8 cellular contexts compared by ENCODE assay signal in the genomic region with DNA sequence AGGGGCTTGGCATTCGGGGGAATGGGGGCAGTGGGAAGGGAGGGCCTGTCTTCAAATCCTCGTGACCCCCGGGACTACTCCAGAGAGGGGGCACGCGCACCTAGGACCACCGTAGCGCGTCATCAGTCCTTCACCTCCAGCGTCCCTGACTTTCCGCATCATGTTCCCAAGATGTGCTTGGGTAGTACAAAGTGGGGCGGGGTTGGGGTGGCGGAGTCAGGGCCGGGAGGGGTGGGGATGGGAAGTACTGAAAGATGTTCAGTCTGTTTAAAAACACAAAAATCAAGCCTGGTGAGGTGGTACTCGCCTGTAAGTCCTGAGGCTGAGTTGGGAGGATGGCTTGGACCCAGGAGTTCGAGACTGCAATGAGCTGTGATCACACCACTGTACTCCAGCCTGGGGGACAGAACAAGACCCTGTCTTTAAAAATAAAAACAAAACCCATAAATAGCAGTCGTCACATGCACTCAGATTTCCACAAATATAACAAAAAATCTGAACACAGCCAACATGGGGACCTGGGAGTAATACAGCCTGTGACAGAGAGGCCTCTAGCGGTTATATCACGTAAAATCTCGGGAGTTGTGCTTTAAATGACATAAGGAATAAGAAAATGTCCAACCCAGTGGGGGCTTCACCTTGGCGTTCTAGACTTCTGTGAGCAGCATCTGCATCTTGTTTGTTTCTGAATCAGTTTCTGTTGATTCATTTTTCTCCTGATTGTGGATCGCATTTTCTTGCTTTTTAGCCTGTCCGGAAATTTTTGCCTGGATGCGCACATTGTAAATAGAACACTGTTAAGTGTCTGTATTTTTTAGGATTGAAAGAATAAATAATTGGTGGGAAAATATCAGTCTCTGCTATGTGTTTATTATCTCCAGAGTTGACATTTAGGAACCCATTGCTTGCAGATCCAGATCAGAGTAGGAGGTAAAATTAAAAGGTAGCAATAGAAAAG. TPM values are rescaled to one million over a fixed set of nuclear protein-coding genes. Genes with fewer than 3 reads are reported as not detected.
A peak's percentile ranks its signal among the peaks of the same experiment; 100 is the strongest.
DNase-seq lines count a peak whose midpoint lies in the region; ATAC-seq and TF ChIP-seq lines count a peak whose summit lies in the region.

No MANE protein-coding gene starts in this region.

- H3K9me3 Mint-ChIP-seq in Caco-2 (ENCODE audit: unreplicated experiment), result no peaks in the 10 kb centered on the region
- H3K9me3 Mint-ChIP-seq in activated T-helper 1 cell treated with anti-CD3 and anti-CD28 coated beads, Interleukin-12 subunit alpha, Interleukin-12 subunit beta, Interleukin-2, Interleukin-4 antibody, amounts not matched to agents 30 ng/mL and 10 ng/mL and 1 ng/mL, durations not matched to agents 14 hours and 24 hours and 36 hours, result no peaks in the 10 kb centered on the region
- H3K9me3 Mint-ChIP-seq in neural crest cell, result no peaks in the 10 kb centered on the region

- TF ChIP-seq CTCF in Caco-2 (IDR thresholded peaks at IDR 0.05; ENCODE audit: insufficient read depth in 1 of 2, low read depth in 1 of 2, low read length in 1 of 2, severe bottlenecking in 1 of 2, unreplicated experiment in 1 of 2) (peak; percentile 43 to 72), foreskin keratinocyte (conservative IDR thresholded peaks at IDR 0.05) (peak; percentile 84), neural crest cell (conservative IDR thresholded peaks at IDR 0.05) (peak; percentile 69)

- BruUV-seq in Caco-2 (replicated peaks; lab: Mats Ljungman, UMichigan), result no TSS peak

- H3K4me3 Mint-ChIP-seq in Caco-2 (ENCODE audit: unreplicated experiment), result peak overlapping the region; percentile 86
- H3K4me3 Mint-ChIP-seq in activated T-helper 1 cell treated with anti-CD3 and anti-CD28 coated beads, Interleukin-12 subunit alpha, Interleukin-12 subunit beta, Interleukin-2, Interleukin-4 antibody, amounts not matched to agents 30 ng/mL and 10 ng/mL and 1 ng/mL, durations not matched to agents 14 hours and 24 hours and 36 hours, result peak overlapping the region; percentile 67
- peak overlapping the region; percentile 93 for H3K4me3 Mint-ChIP-seq in neural crest cell

- H3K4me1 Mint-ChIP-seq in Caco-2 (ENCODE audit: low read depth, unreplicated experiment) (peaks cover 22% of the 10 kb centered on the region), neural crest cell (peaks cover 46% of the 10 kb centered on the region)
- H3K4me1 Mint-ChIP-seq in activated T-helper 1 cell treated with anti-CD3 and anti-CD28 coated beads, Interleukin-12 subunit alpha, Interleukin-12 subunit beta, Interleukin-2, Interleukin-4 antibody, amounts not matched to agents 30 ng/mL and 10 ng/mL and 1 ng/mL, durations not matched to agents 14 hours and 24 hours and 36 hours (ENCODE audit: low read depth), result peaks cover 35% of the 10 kb centered on the region

- peak overlapping the region; percentile 71 for H3K27ac ChIP-seq in foreskin keratinocyte

- H3K36me3 Mint-ChIP-seq in Caco-2 (ENCODE audit: insufficient read depth, unreplicated experiment) (no peaks in the 10 kb centered on the region), neural crest cell (ENCODE audit: low read depth) (no peaks in the 10 kb centered on the region)
- H3K36me3 Mint-ChIP-seq in activated T-helper 1 cell treated with anti-CD3 and anti-CD28 coated beads, Interleukin-12 subunit alpha, Interleukin-12 subunit beta, Interleukin-2, Interleukin-4 antibody, amounts not matched to agents 30 ng/mL and 10 ng/mL and 1 ng/mL, durations not matched to agents 14 hours and 24 hours and 36 hours (ENCODE audit: low read depth), result no peaks in the 10 kb centered on the region

- intact Hi-C loops in Caco-2 (cut with micrococcal nuclease; ENCODE audit: unreplicated experiment), result loop anchor here (1.0 to 10.0 kb wide), 4 partner anchors 25 to 300 kb away; a partner anchor contains a TSS
- intact Hi-C loops in activated T-helper 1 cell treated with anti-CD3 and anti-CD28 coated beads, Interleukin-12 subunit alpha, Interleukin-12 subunit beta, Interleukin-2, Interleukin-4 antibody, amounts not matched to agents 30 ng/mL and 10 ng/mL and 1 ng/mL, durations not matched to agents 14 hours and 24 hours and 36 hours (cut with micrococcal nuclease), result loop anchor here (1.0 to 2.0 kb wide), 9 partner anchors 25 to 318 kb away; a partner anchor contains a TSS

- DNase-seq in Caco-2 (peak in 1 of 2 experiments; percentile 57), NCI-H748 (lab: John Stamatoyannopoulos, UW; ENCODE audit: unreplicated experiment) (peak; percentile 80), foreskin keratinocyte (peak; percentile 42 to 69), neural crest cell (ENCODE audit: low read depth, low spot score) (peak; percentile 20), epidermal melanocyte (ENCODE audit: insufficient read length, low spot score) (no peak)
- DNase-seq in activated T-helper 1 cell treated with anti-CD3 and anti-CD28 coated beads, Interleukin-12 subunit alpha, Interleukin-12 subunit beta, Interleukin-2, Interleukin-4 antibody, amounts not matched to agents 30 ng/mL and 10 ng/mL and 1 ng/mL, durations not matched to agents 14 hours and 24 hours and 36 hours (ENCODE audit: low spot score), result peak; percentile 21
- DNase-seq in activated CD4-positive, CD25-positive, alpha-beta regulatory T cell (lab: John Stamatoyannopoulos, UW), result no peak

- H3K9me3 ChIP-seq in Caco-2, result no peaks in the 10 kb centered on the region

- POLR2A ChIA-PET in Caco-2 (lab: Charles Lee), result no interaction called here

- H3K4me3 ChIP-seq in Caco-2 (ENCODE audit: low read depth, low read length), result peak overlapping the region; percentile 75

- peak; percentile 36 for ATAC-seq in HG02610 (IDR thresholded peaks at IDR 0.05; ENCODE audit: unreplicated experiment)
- ATAC-seq in foreskin keratinocyte, result peak; percentile 12

- H3K27me3 ChIP-seq in Caco-2 (replicated peaks; ENCODE audit: control insufficient read depth, insufficient read depth, low read length) (no peaks in the 10 kb centered on the region), foreskin keratinocyte (no peaks in the 10 kb centered on the region)

- no peak overlapping the region for H3K27ac Mint-ChIP-seq in Caco-2 (ENCODE audit: unreplicated experiment)
- no peak overlapping the region for H3K27ac Mint-ChIP-seq in activated T-helper 1 cell treated with anti-CD3 and anti-CD28 coated beads, Interleukin-12 subunit alpha, Interleukin-12 subunit beta, Interleukin-2, Interleukin-4 antibody, amounts not matched to agents 30 ng/mL and 10 ng/mL and 1 ng/mL, durations not matched to agents 14 hours and 24 hours and 36 hours
- H3K27ac Mint-ChIP-seq in neural crest cell (ENCODE audit: unreplicated experiment), result no peak overlapping the region

- CTCF ChIA-PET in Caco-2 (lab: Charles Lee), result interaction anchor here (0.7 to 2.6 kb wide), 4 partner anchors 20 to 34 kb away, joined by 3 to 6 read pairs (median 4); no protein-coding TSS in a partner anchor

- H3K4me1 ChIP-seq in Caco-2 (peaks cover 4% of the 10 kb centered on the region), foreskin keratinocyte (peaks cover under 1% of the 10 kb centered on the region)

- H3K27me3 Mint-ChIP-seq in Caco-2 (ENCODE audit: insufficient read depth, unreplicated experiment) (no peaks in the 10 kb centered on the region), neural crest cell (ENCODE audit: low read depth) (peaks cover 6% of the 10 kb centered on the region)
- peaks cover 25% of the 10 kb centered on the region for H3K27me3 Mint-ChIP-seq in activated T-helper 1 cell treated with anti-CD3 and anti-CD28 coated beads, Interleukin-12 subunit alpha, Interleukin-12 subunit beta, Interleukin-2, Interleukin-4 antibody, amounts not matched to agents 30 ng/mL and 10 ng/mL and 1 ng/mL, durations not matched to agents 14 hours and 24 hours and 36 hours (ENCODE audit: insufficient read depth)

- no peaks in the 10 kb centered on the region for H3K36me3 ChIP-seq in Caco-2 (ENCODE audit: control insufficient read depth, insufficient read depth, low read length)

RNA-seq across cellular contexts. Expression of a gene that starts 0.7 kb away (rescaled TPM):
- total RNA-seq in Caco-2 (2022) (17.7 and 18.4 TPM in 2 replicates), foreskin keratinocyte (42.0 and 42.6 TPM in 2 replicates), neural crest cell (29.0 and 29.8 TPM in 2 replicates)
- 3.5 and 5.1 TPM in 2 replicates for total RNA-seq in activated T-helper 1 cell treated with anti-CD3 and anti-CD28 coated beads, Interleukin-12 subunit alpha, Interleukin-12 subunit beta, Interleukin-2, Interleukin-4 antibody, amounts not matched to agents 30 ng/mL and 10 ng/mL and 1 ng/mL, durations not matched to agents 14 hours and 24 hours and 36 hours
- polyA plus RNA-seq in foreskin keratinocyte, result 15.5 and 18.8 TPM in 2 replicates

RNA-seq across cellular contexts. Expression of a gene that starts 33.1 kb away (rescaled TPM):
- total RNA-seq in Caco-2 (2022), result not detected in 2 replicates
- total RNA-seq in activated T-helper 1 cell treated with anti-CD3 and anti-CD28 coated beads, Interleukin-12 subunit alpha, Interleukin-12 subunit beta, Interleukin-2, Interleukin-4 antibody, amounts not matched to agents 30 ng/mL and 10 ng/mL and 1 ng/mL, durations not matched to agents 14 hours and 24 hours and 36 hours, result not detected in 2 replicates
- 1.1 and 1.5 TPM in 2 replicates for total RNA-seq in foreskin keratinocyte
- 0.97 and 1.1 TPM in 2 replicates for polyA plus RNA-seq in foreskin keratinocyte
- total RNA-seq in neural crest cell, result not detected in 2 replicates

RNA-seq across cellular contexts. Expression of a gene that starts 58.1 kb away (rescaled TPM):
- total RNA-seq in Caco-2 (2022) (not detected in 2 replicates), foreskin keratinocyte (1.0 and 1.2 TPM in 2 replicates), neural crest cell (not detected in 2 replicates)
- 0.18 TPM in 1 of 2 replicates, not detected in the other for total RNA-seq in activated T-helper 1 cell treated with anti-CD3 and anti-CD28 coated beads, Interleukin-12 subunit alpha, Interleukin-12 subunit beta, Interleukin-2, Interleukin-4 antibody, amounts not matched to agents 30 ng/mL and 10 ng/mL and 1 ng/mL, durations not matched to agents 14 hours and 24 hours and 36 hours
- 1.1 and 1.8 TPM in 2 replicates for polyA plus RNA-seq in foreskin keratinocyte

Comparison
In these comparisons a context has a peak if more than half of its experiments do, and no peak if none do; other contexts are left out.
1. DNase-seq: peak in NCI-H748 (single experiment), activated T-helper 1 cell treated with anti-CD3 and anti-CD28 coated beads, Interleukin-12 subunit alpha, Interleukin-12 subunit beta, Interleukin-2, Interleukin-4 antibody, amounts not matched to agents 30 ng/mL and 10 ng/mL and 1 ng/mL, durations not matched to agents 14 hours and 24 hours and 36 hours (single experiment), foreskin keratinocyte (2 of 2) and neural crest cell (single experiment); none in epidermal melanocyte (single experiment) and activated CD4-positive, CD25-positive, alpha-beta regulatory T cell (0 of 4).
2. Peak in every context shown above with its lines, with median percentiles within 50 percentile points of each other: H3K4me3 Mint-ChIP-seq and CTCF ChIP-seq.